ENCODE assay signal across 16 cellular contexts in the genomic region with DNA sequence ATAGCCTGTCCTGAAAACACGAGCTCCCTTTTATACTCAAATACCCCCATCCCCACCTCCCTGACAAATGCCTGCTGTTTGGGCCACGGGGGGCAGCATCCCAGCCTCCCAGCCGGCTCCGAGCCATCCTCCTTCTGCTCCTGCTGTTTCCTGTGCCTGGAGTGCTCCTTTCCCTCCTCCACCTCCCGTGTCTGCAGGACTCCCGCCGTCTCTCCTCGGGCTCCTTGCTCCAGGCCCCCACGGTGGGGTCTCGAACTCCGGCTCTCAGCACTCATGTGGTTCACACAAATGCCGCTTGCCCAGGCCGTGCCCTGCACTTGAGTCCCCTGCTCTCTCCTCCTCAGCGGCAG. TPM values are rescaled to one million over a fixed set of nuclear protein-coding genes. Genes with fewer than 3 reads are reported as not detected.
"Had no signal": no experiment of that assay in that cellular context is flagged by ENCODE, and none has a peak within 500 bp of the region (broad histone marks: within the 10 kb centered on the region; RNA-seq: fewer than 3 reads in every experiment).

No MANE protein-coding gene starts in this region.

- H3K36me3 ChIP-seq: heart right ventricle, lower lobe of right lung, neural progenitor cell, tibial artery had no signal

- H3K9me3 Mint-ChIP-seq: activated naive CD4-positive, alpha-beta T cell treated with anti-CD3 and anti-CD28 coated beads for 36 hours; stimulated activated naive CD8-positive, alpha-beta T cell treated with anti-CD3 and anti-CD28 coated beads, Interleukin-15, Interleukin-2, amounts not matched to agents 100 ng/mL and 50 ng/mL, for 24 hours had no signal

- H3K4me3 ChIP-seq: heart right ventricle, lower lobe of right lung, neural progenitor cell, tibial artery had no signal

- H3K36me3 Mint-ChIP-seq: naive thymus-derived CD8-positive, alpha-beta T cell had no signal

- H3K4me1 Mint-ChIP-seq: T-helper 17 cell had no signal

- H3K4me3 Mint-ChIP-seq: activated CD8-positive, alpha-beta T cell treated with anti-CD3 and anti-CD28 coated beads, Interleukin-2, amount 10 ng/mL, durations not matched to agents 7 days and 5 days; activated naive CD4-positive, alpha-beta T cell treated with anti-CD3 and anti-CD28 coated beads for 36 hours; neural progenitor cell; stimulated activated naive CD8-positive, alpha-beta T cell treated with anti-CD3 and anti-CD28 coated beads, Interleukin-15, Interleukin-2, amounts not matched to agents 100 ng/mL and 50 ng/mL, for 24 hours; T-helper 17 cell had no signal

- H3K27ac ChIP-seq: epithelial cell of prostate, heart right ventricle, lower lobe of right lung, neural progenitor cell, tibial artery had no signal

- H3K27ac Mint-ChIP-seq: activated CD8-positive, alpha-beta T cell treated with anti-CD3 and anti-CD28 coated beads, Interleukin-2, amount 10 ng/mL, durations not matched to agents 7 days and 5 days; activated naive CD4-positive, alpha-beta T cell treated with anti-CD3 and anti-CD28 coated beads for 36 hours; neural progenitor cell; stimulated activated naive CD8-positive, alpha-beta T cell treated with anti-CD3 and anti-CD28 coated beads, Interleukin-15, Interleukin-2, amounts not matched to agents 100 ng/mL and 50 ng/mL, for 24 hours; T-helper 17 cell had no signal

- H3K4me2 ChIP-seq: neural progenitor cell had no signal

- H2AFZ ChIP-seq: neural progenitor cell had no signal

- DNase-seq: activated CD4-positive, alpha-beta T cell treated with anti-CD3 and anti-CD28 coated beads, Interleukin-2, amount 50 U/mL, for 1 hour; activated CD8-positive, alpha-beta T cell treated with anti-CD3 and anti-CD28 coated beads, Interleukin-2, amount 10 ng/mL, durations not matched to agents 7 days and 5 days; activated naive CD4-positive, alpha-beta T cell treated with anti-CD3 and anti-CD28 coated beads for 36 hours; activated T-cell treated with anti-CD3 and anti-CD28 coated beads, Interleukin-2, amount 50 U/mL, for 1 hour; cerebellar nuclear complex; cortex of kidney; heart right ventricle; lower lobe of right lung; right cardiac atrium; stimulated activated CD4-positive, alpha-beta T cell treated with anti-CD3 and anti-CD28 coated beads, Interleukin-1b, Interleukin-23, amount 100 ng/mL, for 48 hours; T-helper 17 cell; tibial artery had no signal

- H3K4me1 ChIP-seq: heart right ventricle, neural progenitor cell had no signal

- H3K27me3 ChIP-seq: neural progenitor cell, tibial artery had no signal

- H3K9me3 ChIP-seq: heart right ventricle, lower lobe of right lung, tibial artery had no signal

- H3K9ac ChIP-seq: neural progenitor cell had no signal

RNA-seq across cellular contexts. Expression of a gene that starts 52.2 kb away (rescaled TPM):
- total RNA-seq: T-helper 17 cell had no signal
